ENCODE assay signal across 27 cellular contexts in genomic region chr13:98290261-98290660, GRCh38.
DNase-seq lines count a peak whose midpoint lies in the region; ATAC-seq, FAIRE-seq and TF ChIP-seq lines count a peak whose summit lies in the region.
"Had no signal": no experiment of that assay in that cellular context is flagged by ENCODE, and none has a peak within 500 bp of the region (broad histone marks: within the 10 kb centered on the region; RNA-seq: fewer than 3 reads in every experiment).

No MANE protein-coding gene starts in this region.

- H3K23ac ChIP-seq in H1 (ENCODE audit: insufficient read length) (no peak overlapping the region), trophoblast cell (ENCODE audit: low read length) (no peak overlapping the region)

- H3K4me3 ChIP-seq in HepG2 (replicated peaks in 1 of 3; ENCODE audit: insufficient read depth in 1 of 3, low read depth in 2 of 3, low read length in 3 of 3) (no peak overlapping the region), right lobe of liver (no peak overlapping the region), bronchial epithelial cell (ENCODE audit: low read depth, low read length) (no peak overlapping the region), H1 (ENCODE audit: extremely low read depth in 1 of 4, insufficient read depth in 2 of 4, low read depth in 3 of 4, low read length in 4 of 4) (no peak overlapping the region), trophoblast cell (ENCODE audit: low read depth, low read length) (no peak overlapping the region), ovary (no peak overlapping the region)
- H3K4me3 ChIP-seq: A549; BLaER1 treated with 17β-estradiol and CSF1 and Interleukin-3, amounts not matched to agents 10 nM and 100 nM; GM12878 had no signal

- H3K27ac ChIP-seq in HepG2 (ENCODE audit: extremely low read length, insufficient read depth, low read length): no peak overlapping the region
- no peak overlapping the region for H3K27ac ChIP-seq in right lobe of liver
- H3K27ac ChIP-seq in H1 (ENCODE audit: low read depth, low read length): no peak overlapping the region
- H3K27ac ChIP-seq in trophoblast cell (ENCODE audit: low read depth, low read length): no peak overlapping the region
- no peak overlapping the region for H3K27ac ChIP-seq in ovary
- H3K27ac ChIP-seq: 22Rv1; A549; BLaER1 treated with 17β-estradiol and CSF1 and Interleukin-3, amounts not matched to agents 10 nM and 100 nM; C4-2B had no signal

- DNase-seq in HepG2 (ENCODE audit: low spot score): no peak
- no peak for DNase-seq in right lobe of liver
- DNase-seq in bronchial epithelial cell (ENCODE audit: low read depth): no peak
- no peak for DNase-seq in H1 (ENCODE audit: low read depth in 1 of 2, low spot score in 2 of 2)
- no peak for DNase-seq in trophoblast cell
- no peak for DNase-seq in DMS 273 (lab: John Stamatoyannopoulos, UW; ENCODE audit: unreplicated experiment)
- no peak for DNase-seq in ovary
- DNase-seq: AML-193; Caco-2; Calu3; CD4-positive, alpha-beta T cell; CD8-positive, alpha-beta T cell; DMS 273 treated with DMSO at 0.1 percent for 48 hours; DMS153; DMS53; DMS79; DND-41; EL; GDM1 had no signal

- H4K8ac ChIP-seq in H1 (ENCODE audit: extremely low read depth, insufficient read depth, low read length) (no peak overlapping the region), trophoblast cell (ENCODE audit: low read depth, low read length) (no peak overlapping the region)

- CTCF ChIA-PET in HepG2 (lab: Yijun Ruan, JAX; ENCODE audit: low intra/inter-chr PET ratio, low total read pairs) (no interaction called here), H1 (lab: Charles Lee; ENCODE audit: partially characterized antibody) (no interaction called here)

- FAIRE-seq in HepG2 (lab: Jason Lieb, UNC): no peak
- peak; percentile 52 for FAIRE-seq in bronchial epithelial cell (lab: Jason Lieb, UNC)
- FAIRE-seq in H1 (lab: Jason Lieb, UNC): no peak
- FAIRE-seq: A549, GM12878, GM12892, GM18507 had no signal

- H2BK20ac ChIP-seq in H1 (ENCODE audit: low read length): no peak overlapping the region

- peaks cover 2 to 28% of the 10 kb centered on the region in 2 experiments; a peak in 4 of 5 replicates for H3K36me3 ChIP-seq in HepG2 (replicated peaks in 1 of 2; ENCODE audit: control insufficient read depth in 1 of 2, insufficient read depth in 2 of 2, low read length in 2 of 2)
- no peaks in the 10 kb centered on the region for H3K36me3 ChIP-seq in right lobe of liver
- H3K36me3 ChIP-seq in bronchial epithelial cell (ENCODE audit: control insufficient read depth, insufficient read depth, low read length): no peaks in the 10 kb centered on the region
- no peaks in the 10 kb centered on the region for H3K36me3 ChIP-seq in H1 (ENCODE audit: control insufficient read depth in 2 of 4, insufficient read depth in 4 of 4, low read length in 3 of 4)
- H3K36me3 ChIP-seq in trophoblast cell (ENCODE audit: control insufficient read depth in 1 of 2, insufficient read depth in 2 of 2, low read length in 2 of 2): peaks cover 0 to 2% of the 10 kb centered on the region in 2 experiments
- no peaks in the 10 kb centered on the region for H3K36me3 ChIP-seq in ovary

- POLR2A ChIA-PET in HepG2 (lab: Yijun Ruan, JAX) (no interaction called here), H1 (lab: Charles Lee; ENCODE audit: partially characterized antibody) (no interaction called here)

- no peak overlapping the region for H2AFZ ChIP-seq in HepG2 (ENCODE audit: low read length)
- no peak overlapping the region for H2AFZ ChIP-seq in H1 (ENCODE audit: low read length)
- no peak overlapping the region for H2AFZ ChIP-seq in trophoblast cell (ENCODE audit: insufficient read depth, low read length, poor library complexity)

- H3K56ac ChIP-seq in H1 (replicated peaks; ENCODE audit: insufficient read length, low read depth, low read length): no peak overlapping the region

- no peak overlapping the region for H2BK12ac ChIP-seq in H1 (ENCODE audit: low read depth, low read length)
- H2BK12ac ChIP-seq in trophoblast cell (ENCODE audit: low read length): no peak overlapping the region

- H3K14ac ChIP-seq in H1 (ENCODE audit: insufficient read length) (no peak overlapping the region), trophoblast cell (ENCODE audit: low read length) (no peak overlapping the region)

- H3K4ac ChIP-seq in H1 (replicated peaks; ENCODE audit: insufficient read length, low read depth, low read length) (no peak overlapping the region), trophoblast cell (ENCODE audit: low read depth, low read length) (no peak overlapping the region)

- H2BK5ac ChIP-seq in H1 (ENCODE audit: low read depth, low read length) (no peak overlapping the region), trophoblast cell (ENCODE audit: low read depth, low read length, poor library complexity) (no peak overlapping the region)

- TF ChIP-seq CTCF in HepG2 (CRISPR knock-in tag; IDR thresholded peaks at IDR 0.05) (no peak), right lobe of liver (IDR thresholded peaks at IDR 0.05) (no peak), bronchial epithelial cell (IDR thresholded peaks at IDR 0.05; ENCODE audit: insufficient read depth, low read length, severe bottlenecking) (no peak), H1 (IDR thresholded peaks at IDR 0.05; ENCODE audit: control extremely low read depth in 1 of 3, insufficient read depth in 1 of 3, low read depth in 1 of 3, low read length in 3 of 3) (no peak), ovary (IDR thresholded peaks at IDR 0.05) (no peak)

- peaks cover 72% of the 10 kb centered on the region for H3K4me1 ChIP-seq in HepG2 (ENCODE audit: insufficient read depth, low read length)
- peaks cover 0 to 12% (median 0%) of the 10 kb centered on the region in 4 donors for H3K4me1 ChIP-seq in right lobe of liver
- peaks cover 4 to 9% (median 6%) of the 10 kb centered on the region in 4 experiments for H3K4me1 ChIP-seq in H1 (replicated peaks in 1 of 4; ENCODE audit: control insufficient read depth in 3 of 4, insufficient read depth in 4 of 4, low read length in 3 of 4)
- peaks cover 7 to 9% of the 10 kb centered on the region in 2 experiments for H3K4me1 ChIP-seq in trophoblast cell (ENCODE audit: control insufficient read depth in 1 of 2, insufficient read depth in 2 of 2, low read length in 2 of 2)
- no peaks in the 10 kb centered on the region for H3K4me1 ChIP-seq in ovary (ENCODE audit: insufficient read depth)

- no peak overlapping the region for H2AK5ac ChIP-seq in H1 (ENCODE audit: low read depth, low read length)
- H2AK5ac ChIP-seq in trophoblast cell (ENCODE audit: low read length): no peak overlapping the region

- H3K79me2 ChIP-seq in HepG2 (ENCODE audit: insufficient read depth, low read length) (peaks cover 92% of the 10 kb centered on the region), H1 (ENCODE audit: control insufficient read depth in 1 of 2, insufficient read depth in 2 of 2, low read length in 2 of 2) (peaks cover 0 to 25% of the 10 kb centered on the region in 2 experiments; a peak in 1 of 4 replicates), trophoblast cell (ENCODE audit: control insufficient read depth, insufficient read depth, low read length, poor library complexity) (peaks cover 2% of the 10 kb centered on the region)

- H3K23me2 ChIP-seq in H1 (ENCODE audit: low read depth, low read length): no peaks in the 10 kb centered on the region

- H4K20me1 ChIP-seq in HepG2 (ENCODE audit: insufficient read depth, low read length) (peaks cover 66% of the 10 kb centered on the region), H1 (replicated peaks in 1 of 2; ENCODE audit: control insufficient read depth in 1 of 2, insufficient read depth in 2 of 2, low read length in 2 of 2) (peaks cover 0 to 5% of the 10 kb centered on the region in 2 experiments)

- no peak for ATAC-seq in HepG2
- ATAC-seq in right lobe of liver: no peak
- ATAC-seq in HG03139 (IDR thresholded peaks at IDR 0.05; ENCODE audit: unreplicated experiment): no peak
- ATAC-seq: A549; CD8-positive, alpha-beta T cell; GM12878 had no signal

- H4K5ac ChIP-seq in H1 (ENCODE audit: insufficient read length, low read depth, low read length): no peak overlapping the region

- H3K9me3 ChIP-seq in HepG2 (ENCODE audit: low read length) (no peaks in the 10 kb centered on the region), right lobe of liver (no peaks in the 10 kb centered on the region), H1 (ENCODE audit: insufficient read depth in 2 of 2, low read depth in 1 of 2, low read length in 1 of 2) (no peaks in the 10 kb centered on the region), trophoblast cell (ENCODE audit: insufficient read depth, low read depth, low read length) (no peaks in the 10 kb centered on the region), ovary (no peaks in the 10 kb centered on the region)
- H3K9me3 ChIP-seq: A549, Caco-2 had no signal

- no peak overlapping the region for H4K12ac ChIP-seq in trophoblast cell (ENCODE audit: low read depth, low read length)

- no TSS peak for BruUV-seq in HepG2 (replicated peaks; lab: Mats Ljungman, UMichigan)

- TF ChIP-seq POLR2A in HepG2 (IDR thresholded peaks at IDR 0.05; ENCODE audit: insufficient read depth in 1 of 2, low read depth in 2 of 2, low read length in 2 of 2): no peak
- no peak for TF ChIP-seq POLR2A in right lobe of liver (IDR thresholded peaks at IDR 0.05)
- TF ChIP-seq POLR2A in H1 (IDR thresholded peaks at IDR 0.05; ENCODE audit: control extremely low read depth in 1 of 2, low read depth in 2 of 2, low read length in 2 of 2): no peak
- TF ChIP-seq POLR2A in ovary (IDR thresholded peaks at IDR 0.05): no peak

- H3K9ac ChIP-seq in HepG2 (ENCODE audit: insufficient read depth, low read depth, low read length) (no peak overlapping the region), H1 (replicated peaks in 1 of 4; ENCODE audit: extremely low read depth in 1 of 4, low read depth in 3 of 4, low read length in 3 of 4) (no peak overlapping the region), trophoblast cell (ENCODE audit: low read length) (no peak overlapping the region)
- H3K9ac ChIP-seq: BLaER1 treated with 17β-estradiol and CSF1 and Interleukin-3, amounts not matched to agents 10 nM and 100 nM had no signal

- intact Hi-C loops in HepG2 (cut with micrococcal nuclease; ENCODE audit: unreplicated experiment): no loop called here
- intact Hi-C loops in right lobe of liver (cut with DNase I): no loop called here
- intact Hi-C loops in ovary (cut with DNase I): no loop called here

- H3K27me3 ChIP-seq in HepG2 (ENCODE audit: control insufficient read depth in 1 of 2, insufficient read depth in 2 of 2, low read length in 2 of 2) (no peaks in the 10 kb centered on the region), right lobe of liver (no peaks in the 10 kb centered on the region), bronchial epithelial cell (ENCODE audit: control insufficient read depth, insufficient read depth, low read length) (no peaks in the 10 kb centered on the region), H1 (replicated peaks in 1 of 4; ENCODE audit: control insufficient read depth in 3 of 4, extremely low read depth in 1 of 4, insufficient read depth in 3 of 4, low read length in 3 of 4) (no peaks in the 10 kb centered on the region), trophoblast cell (ENCODE audit: insufficient read depth, low read length) (no peaks in the 10 kb centered on the region), ovary (no peaks in the 10 kb centered on the region)
- H3K27me3 ChIP-seq: BLaER1 treated with 17β-estradiol and CSF1 and Interleukin-3, amounts not matched to agents 10 nM and 100 nM had no signal

- no peak for TF ChIP-seq RAD21 in HepG2 (CRISPR knock-in tag; IDR thresholded peaks at IDR 0.05)
- TF ChIP-seq RAD21 in H1 (IDR thresholded peaks at IDR 0.05 in 1 of 2, conservative IDR thresholded peaks at IDR 0.05 in 1 of 2; ENCODE audit: low read depth in 2 of 2, low read length in 2 of 2): no peak

- TF ChIP-seq EP300 in HepG2 (IDR thresholded peaks at IDR 0.05; ENCODE audit: low read depth in 2 of 2, low read length in 2 of 2) (no peak), HepG2 (CRISPR knock-in tag; IDR thresholded peaks at IDR 0.05; ENCODE audit: borderline replicate concordance) (no peak), H1 (IDR thresholded peaks at IDR 0.05; ENCODE audit: borderline replicate concordance in 1 of 2, low read depth in 2 of 2, low read length in 2 of 2) (no peak), ovary (IDR thresholded peaks at IDR 0.05) (no peak)

- H3K18ac ChIP-seq in H1 (ENCODE audit: extremely low read depth, low read length): no peak overlapping the region
- peak overlapping the region; percentile 39 for H3K18ac ChIP-seq in trophoblast cell (ENCODE audit: low read length)

- no peak overlapping the region for H2BK120ac ChIP-seq in H1 (replicated peaks; ENCODE audit: low read depth, low read length)
- H2BK120ac ChIP-seq in trophoblast cell (ENCODE audit: insufficient read depth, low read length, poor library complexity): no peak overlapping the region

- in situ Hi-C loops in HepG2 (cut with HindIII; ENCODE audit: extremely low pct_ligation_motif_present, low pct_unique_long_range_greater_than_20kb): no loop called here

- WGBS in HepG2 (ENCODE audit: low lambda C conversion rate): 98% methylated on average over 3 of the region's 3 CpGs
- 86% methylated on average over 3 of the region's 3 CpGs for WGBS in right lobe of liver (ENCODE audit: insufficient coverage, low coverage, low lambda C conversion rate, missing lambda C conversion rate)
- 92% methylated on average over 3 of the region's 3 CpGs; no CpG with 5 or more reads in 1 of the 2 experiments for WGBS in H1 (ENCODE audit: extremely low coverage in 1 of 2, insufficient coverage in 1 of 2, insufficient read length in 1 of 2, insufficient replicate concordance in 2 of 2, low coverage in 1 of 2, low lambda C conversion rate in 2 of 2, missing lambda C conversion rate in 1 of 2), 2 experiments
- WGBS in trophoblast cell (ENCODE audit: extremely low coverage, insufficient coverage, insufficient read length): no CpG with 5 or more reads among the region's 3 CpGs
- WGBS in ovary, 3 donors: 94 to 98% (median 96%) methylated on average over 3 of the region's 3 CpGs

- H2BK15ac ChIP-seq in H1 (ENCODE audit: low read length): no peak overlapping the region

- H3K4me2 ChIP-seq in HepG2 (ENCODE audit: low read depth, low read length): no peak overlapping the region
- H3K4me2 ChIP-seq in H1 (ENCODE audit: insufficient read depth in 1 of 2, low read depth in 2 of 2, low read length in 2 of 2): no peak overlapping the region
- H3K4me2 ChIP-seq in trophoblast cell (ENCODE audit: low read length): no peak overlapping the region
- H3K4me2 ChIP-seq: A549; BLaER1 treated with 17β-estradiol and CSF1 and Interleukin-3, amounts not matched to agents 10 nM and 100 nM had no signal

- H4K91ac ChIP-seq in H1 (replicated peaks; ENCODE audit: insufficient read length, low read length) (no peak overlapping the region), trophoblast cell (ENCODE audit: low read depth, low read length) (no peak overlapping the region)

- H3K79me1 ChIP-seq in H1 (ENCODE audit: low read depth, low read length) (peaks cover 5% of the 10 kb centered on the region), trophoblast cell (ENCODE audit: low read length) (peaks cover 7% of the 10 kb centered on the region)

Comparison
In these comparisons a context has a peak if more than half of its experiments do, and no peak if none do; other contexts are left out.
1. Of the 41 proteins assayed by ChIP-seq in both HepG2 and H1: peak only in HepG2: none; only in H1: KDM1A; in both: none; in neither: 40.